12 cellular contexts compared by ENCODE assay signal in genomic region chr19:45864629-45865082, GRCh38. TPM values are rescaled to one million over a fixed set of nuclear protein-coding genes. Genes with fewer than 3 reads are reported as not detected.
DNase-seq lines count a peak whose midpoint lies in the region; FAIRE-seq and TF ChIP-seq lines count a peak whose summit lies in the region.
"Had no signal": no experiment of that assay in that cellular context is flagged by ENCODE, and none has a peak within 500 bp of the region (broad histone marks: within the 10 kb centered on the region; RNA-seq: fewer than 3 reads in every experiment).

No MANE protein-coding gene starts in this region.

- H3K4me3 Mint-ChIP-seq in T-helper 1 cell treated with Interleukin-12 subunit alpha and Interleukin-12 subunit beta and Interleukin-4 antibody, amounts not matched to agents 30 μg/mL and 1 μg/mL, for 36 hours: peak overlapping the region; percentile 36
- H3K4me3 Mint-ChIP-seq in activated CD4-positive, alpha-beta memory T cell treated with anti-CD3 and anti-CD28 coated beads, Interleukin-2, amount 10 ng/mL, durations not matched to agents 7 days and 5 days: peak overlapping the region; percentile 43

- no peak overlapping the region for H3K27ac Mint-ChIP-seq in T-helper 1 cell treated with Interleukin-12 subunit alpha and Interleukin-12 subunit beta and Interleukin-4 antibody, amounts not matched to agents 30 μg/mL and 1 μg/mL, for 36 hours
- H3K27ac Mint-ChIP-seq in activated CD4-positive, alpha-beta memory T cell treated with anti-CD3 and anti-CD28 coated beads, Interleukin-2, amount 10 ng/mL, durations not matched to agents 7 days and 5 days: no peak overlapping the region

- peak overlapping the region; percentile 87 for H3K9ac ChIP-seq in iPS-18a (ENCODE audit: low read length)

- H3K4me1 ChIP-seq in iPS-18a (ENCODE audit: control insufficient read depth, low read depth, low read length) (no peaks in the 10 kb centered on the region), small intestine (ENCODE audit: control insufficient read depth in 2 of 2, insufficient read depth in 1 of 2, low read depth in 1 of 2, low read length in 1 of 2) (no peaks in the 10 kb centered on the region)

- H3K36me3 ChIP-seq in iPS-18a (ENCODE audit: control insufficient read depth, low read depth, low read length) (peaks cover 6% of the 10 kb centered on the region), small intestine (ENCODE audit: control insufficient read depth in 2 of 2, insufficient read depth in 2 of 2, low read length in 2 of 2) (no peaks in the 10 kb centered on the region)

- DNase-seq in T-helper 1 cell (no peak), small intestine (peak; percentile 11), NCI-H1105 treated with DMSO at 0.1 percent for 48 hours (lab: John Stamatoyannopoulos, UW) (no peak), T1000 (lab: John Stamatoyannopoulos, UW) (no peak), GM12892 (ENCODE audit: insufficient read length) (no peak)
- DNase-seq in activated CD4-positive, alpha-beta memory T cell treated with anti-CD3 and anti-CD28 coated beads, Interleukin-2, amount 10 ng/mL, durations not matched to agents 7 days and 5 days: no peak
- DNase-seq: NCI-H1694 had no signal

- CTCF ChIA-PET in activated CD4-positive, alpha-beta memory T cell treated with anti-CD3 and anti-CD28 coated beads, Interleukin-2, amount 10 ng/mL, durations not matched to agents 7 days and 5 days (lab: Charles Lee): interaction anchor here (1.4 to 3.0 kb wide), 5 partner anchors 15 to 172 kb away, joined by 3 to 30 read pairs (median 11); partner anchors contain the start of genes MYPOP, QPCTL and SIX5

- peaks cover 9% of the 10 kb centered on the region for H3K36me3 Mint-ChIP-seq in T-helper 1 cell treated with Interleukin-12 subunit alpha and Interleukin-12 subunit beta and Interleukin-4 antibody, amounts not matched to agents 30 μg/mL and 1 μg/mL, for 36 hours (ENCODE audit: low read depth)
- peaks cover 9% of the 10 kb centered on the region for H3K36me3 Mint-ChIP-seq in activated CD4-positive, alpha-beta memory T cell treated with anti-CD3 and anti-CD28 coated beads, Interleukin-2, amount 10 ng/mL, durations not matched to agents 7 days and 5 days (ENCODE audit: low read depth)

- peaks cover 19% of the 10 kb centered on the region for H3K27me3 ChIP-seq in iPS-18a (ENCODE audit: control insufficient read depth, insufficient read depth, low read length)
- no peaks in the 10 kb centered on the region for H3K27me3 ChIP-seq in small intestine (ENCODE audit: control insufficient read depth in 2 of 2, insufficient read depth in 2 of 2, low read length in 2 of 2)

- no peak for TF ChIP-seq POLR2A in GM12892 (IDR thresholded peaks at IDR 0.05; ENCODE audit: low read depth, low read length)

- POLR2A ChIA-PET in activated CD4-positive, alpha-beta memory T cell treated with anti-CD3 and anti-CD28 coated beads, Interleukin-2, amount 10 ng/mL, durations not matched to agents 7 days and 5 days (lab: Charles Lee): interaction anchor here (3.0 kb wide), 1 partner anchor 18 kb away, joined by 16 read pairs; no protein-coding TSS in a partner anchor

- WGBS in small intestine, 3 donors: 15 to 28% (median 28%) methylated on average over 12 of the region's 12 CpGs

- H3K27ac ChIP-seq in iPS-18a (ENCODE audit: low read length) (peak overlapping the region; percentile 41), small intestine (ENCODE audit: low read depth in 1 of 2, low read length in 1 of 2) (peak overlapping the region; percentile 22 to 77)

- H3K9me3 Mint-ChIP-seq in T-helper 1 cell treated with Interleukin-12 subunit alpha and Interleukin-12 subunit beta and Interleukin-4 antibody, amounts not matched to agents 30 μg/mL and 1 μg/mL, for 36 hours: no peaks in the 10 kb centered on the region
- no peaks in the 10 kb centered on the region for H3K9me3 Mint-ChIP-seq in activated CD4-positive, alpha-beta memory T cell treated with anti-CD3 and anti-CD28 coated beads, Interleukin-2, amount 10 ng/mL, durations not matched to agents 7 days and 5 days

- peaks cover 19% of the 10 kb centered on the region for H3K4me1 Mint-ChIP-seq in T-helper 1 cell treated with Interleukin-12 subunit alpha and Interleukin-12 subunit beta and Interleukin-4 antibody, amounts not matched to agents 30 μg/mL and 1 μg/mL, for 36 hours (ENCODE audit: low read depth)
- peaks cover 32% of the 10 kb centered on the region for H3K4me1 Mint-ChIP-seq in activated CD4-positive, alpha-beta memory T cell treated with anti-CD3 and anti-CD28 coated beads, Interleukin-2, amount 10 ng/mL, durations not matched to agents 7 days and 5 days

- H3K9me3 ChIP-seq in iPS-18a (ENCODE audit: control insufficient read depth, low read depth, low read length): no peaks in the 10 kb centered on the region
- H3K9me3 ChIP-seq in small intestine (ENCODE audit: control insufficient read depth, low read depth): no peaks in the 10 kb centered on the region

- FAIRE-seq in small intestine (lab: Jason Lieb, UNC) (no peak), GM12892 (lab: Jason Lieb, UNC) (no peak)
- FAIRE-seq: A204.1 had no signal

- H3K27me3 Mint-ChIP-seq in T-helper 1 cell treated with Interleukin-12 subunit alpha and Interleukin-12 subunit beta and Interleukin-4 antibody, amounts not matched to agents 30 μg/mL and 1 μg/mL, for 36 hours (ENCODE audit: low read depth): peaks cover 50% of the 10 kb centered on the region
- peaks cover 29% of the 10 kb centered on the region for H3K27me3 Mint-ChIP-seq in activated CD4-positive, alpha-beta memory T cell treated with anti-CD3 and anti-CD28 coated beads, Interleukin-2, amount 10 ng/mL, durations not matched to agents 7 days and 5 days

- peak overlapping the region; percentile 92 for H3K4me3 ChIP-seq in iPS-18a (ENCODE audit: low read length)
- peak overlapping the region; percentile 52 to 61 for H3K4me3 ChIP-seq in small intestine (ENCODE audit: low read depth in 1 of 2, low read length in 2 of 2)

RNA-seq across cellular contexts. Expression of gene FOXA3, which starts 0.5 kb away (rescaled TPM):
- not detected for total RNA-seq in activated CD4-positive, alpha-beta memory T cell treated with anti-CD3 and anti-CD28 coated beads, Interleukin-2, amount 10 ng/mL, durations not matched to agents 7 days and 5 days
- polyA plus RNA-seq in small intestine: 10 to 100 TPM; 15.7 to 24.8 (median 21.5) TPM
- polyA plus RNA-seq in GM12892 (2012; ENCODE audit: missing spikeins): 0.34 TPM
- total RNA-seq: SK-MEL-5 had no signal
- polyA plus RNA-seq: neural cell had no signal

RNA-seq across cellular contexts. Expression of gene SYMPK, which starts 1.7 kb away (rescaled TPM):
- 10 to 100 TPM; 88.3 to 89.2 TPM for total RNA-seq in activated CD4-positive, alpha-beta memory T cell treated with anti-CD3 and anti-CD28 coated beads, Interleukin-2, amount 10 ng/mL, durations not matched to agents 7 days and 5 days
- polyA plus RNA-seq in small intestine: 100 to 1,000 TPM in 1 of 3 donors, 10 to 100 TPM in 2; 68.1 to 106 (median 76.7) TPM
- polyA plus RNA-seq in GM12892 (2012; ENCODE audit: missing spikeins): 61.2 TPM

RNA-seq across cellular contexts. Expression of gene IRF2BP1, which starts 21.3 kb away (rescaled TPM):
- 10 to 100 TPM; 16.9 to 17.6 TPM for total RNA-seq in activated CD4-positive, alpha-beta memory T cell treated with anti-CD3 and anti-CD28 coated beads, Interleukin-2, amount 10 ng/mL, durations not matched to agents 7 days and 5 days
- polyA plus RNA-seq in small intestine: 10 to 100 TPM; 14.5 to 16.7 (median 14.6) TPM
- 1.3 TPM for polyA plus RNA-seq in GM12892 (2012; ENCODE audit: missing spikeins)

RNA-seq across cellular contexts. Expression of gene MYPOP, which starts 37.8 kb away (rescaled TPM):
- 10 to 100 TPM; 12.5 to 12.9 TPM for total RNA-seq in activated CD4-positive, alpha-beta memory T cell treated with anti-CD3 and anti-CD28 coated beads, Interleukin-2, amount 10 ng/mL, durations not matched to agents 7 days and 5 days
- polyA plus RNA-seq in small intestine: 10 to 100 TPM in 1 of 3 donors, 1 to 10 TPM in 2; 4.8 to 10.7 (median 7.3) TPM
- polyA plus RNA-seq in GM12892 (2012; ENCODE audit: missing spikeins): 1.7 TPM

RNA-seq across cellular contexts. Expression of gene RSPH6A, which starts 49.5 kb away (rescaled TPM):
- under 1 TPM; 0.25 to 0.30 TPM for total RNA-seq in activated CD4-positive, alpha-beta memory T cell treated with anti-CD3 and anti-CD28 coated beads, Interleukin-2, amount 10 ng/mL, durations not matched to agents 7 days and 5 days
- under 1 TPM in 1 of 3 donors, not detected in 2; 0.07 TPM for polyA plus RNA-seq in small intestine
- polyA plus RNA-seq in GM12892 (2012; ENCODE audit: missing spikeins): 0.49 TPM
- total RNA-seq: SK-MEL-5 had no signal
- polyA plus RNA-seq: neural cell had no signal
